Comparison of ENCODE assay signal across 8 cellular contexts in genomic region chr10:128069351-128070051, GRCh38. TPM values are rescaled to one million over a fixed set of nuclear protein-coding genes. Genes with fewer than 3 reads are reported as not detected.
DNase-seq lines count a peak whose midpoint lies in the region; ATAC-seq, FAIRE-seq and TF ChIP-seq lines count a peak whose summit lies in the region.

No MANE protein-coding gene starts in this region.

- H2BK20ac ChIP-seq in H1 (ENCODE audit: low read length) = no peak overlapping the region

- H4K5ac ChIP-seq in H1 (ENCODE audit: insufficient read length, low read depth, low read length) = no peak overlapping the region

- H3K18ac ChIP-seq in H1 (ENCODE audit: extremely low read depth, low read length) = peak overlapping the region; percentile 9; the same call in 1 of the 2 replicates

- peak; percentile 92 to 95 for TF ChIP-seq RAD21 in H1 (IDR thresholded peaks at IDR 0.05 in 1 of 2, conservative IDR thresholded peaks at IDR 0.05 in 1 of 2; ENCODE audit: low read depth in 2 of 2, low read length in 2 of 2)

- no peak for TF ChIP-seq POLR2A in H1 (IDR thresholded peaks at IDR 0.05; ENCODE audit: control extremely low read depth in 1 of 2, low read depth in 2 of 2, low read length in 2 of 2)

- 0 out of 2 replicates have a peak, but pooled peaks cover 2% of the 10 kb centered on the region for H3K79me1 ChIP-seq in H1 (ENCODE audit: low read depth, low read length)

- H3K14ac ChIP-seq in H1 (ENCODE audit: insufficient read length) = no peak overlapping the region

- H2BK12ac ChIP-seq in H1 (ENCODE audit: low read depth, low read length) = no peak overlapping the region; the same call in 1 of the 2 replicates

- 46% methylated on average over 28 of the region's 28 CpGs; no CpG with 5 or more reads in 1 of the 2 experiments for WGBS in H1 (ENCODE audit: extremely low coverage in 1 of 2, insufficient coverage in 1 of 2, insufficient read length in 1 of 2, insufficient replicate concordance in 2 of 2, low coverage in 1 of 2, low lambda C conversion rate in 2 of 2, missing lambda C conversion rate in 1 of 2), 2 experiments

- no peak overlapping the region for H3K27ac ChIP-seq in H1 (ENCODE audit: low read depth, low read length)

- peak overlapping the region in 1 of 2 experiments; percentile 40; a peak in 3 of 4 replicates for H3K4me2 ChIP-seq in H1 (ENCODE audit: insufficient read depth in 1 of 2, low read depth in 2 of 2, low read length in 2 of 2)

- DNase-seq in AG10803 (ENCODE audit: low read depth) (peak; percentile 79), NCI-H82 treated with DMSO at 0.1 percent for 48 hours (lab: John Stamatoyannopoulos, UW; ENCODE audit: unreplicated experiment) (peak; percentile 76), H1 (ENCODE audit: low read depth in 1 of 2, low spot score in 2 of 2) (peak; percentile 19 to 86), middle frontal gyrus (ENCODE audit: extremely low spot score, low spot score) (peak; percentile 66)
- peak; percentile 52 to 79 for DNase-seq in activated CD8-positive, alpha-beta memory T cell treated with anti-CD3 and anti-CD28 coated beads for 1 hour (ENCODE audit: extremely low read depth in 1 of 2, low read depth in 1 of 2)
- peak; percentile 87 for DNase-seq in stimulated activated CD8-positive, alpha-beta memory T cell treated with anti-CD3 and anti-CD28 coated beads, Interleukin-4, amount 100 ng/mL, for 48 hours

- H3K9me3 ChIP-seq in H1 (ENCODE audit: insufficient read depth in 2 of 2, low read depth in 1 of 2, low read length in 1 of 2) = no peaks in the 10 kb centered on the region

- TF ChIP-seq CTCF in AG10803 (conservative IDR thresholded peaks at IDR 0.05; ENCODE audit: low read length) (peak; percentile 77), H1 (IDR thresholded peaks at IDR 0.05; ENCODE audit: control extremely low read depth in 1 of 3, insufficient read depth in 1 of 3, low read depth in 1 of 3, low read length in 3 of 3) (peak; percentile 55 to 88 (median 74))

- H4K20me1 ChIP-seq in H1 (replicated peaks in 1 of 2; ENCODE audit: control insufficient read depth in 1 of 2, insufficient read depth in 2 of 2, low read length in 2 of 2) = peaks cover 0 to 7% of the 10 kb centered on the region in 2 experiments

- 0 out of 3 replicates have a peak, but pooled peaks of 1 of the 2 experiments have one; percentile 16 for TF ChIP-seq EP300 in H1 (IDR thresholded peaks at IDR 0.05; ENCODE audit: borderline replicate concordance in 1 of 2, low read depth in 2 of 2, low read length in 2 of 2)

- H3K23ac ChIP-seq in H1 (ENCODE audit: insufficient read length) = no peak overlapping the region

- H2BK15ac ChIP-seq in H1 (ENCODE audit: low read length) = 0 out of 2 replicates have a peak overlapping the region, but pooled peaks have one; percentile 51

- POLR2A ChIA-PET in H1 (lab: Charles Lee; ENCODE audit: partially characterized antibody) = no interaction called here

- peaks cover 8% of the 10 kb centered on the region; the same call in 1 of the 2 replicates for H3K23me2 ChIP-seq in H1 (ENCODE audit: low read depth, low read length)

- H3K79me2 ChIP-seq in H1 (ENCODE audit: control insufficient read depth in 1 of 2, insufficient read depth in 2 of 2, low read length in 2 of 2) = no peaks in the 10 kb centered on the region

- H3K36me3 ChIP-seq in H1 (ENCODE audit: control insufficient read depth in 2 of 4, insufficient read depth in 4 of 4, low read length in 3 of 4) = no peaks in the 10 kb centered on the region

- H3K4ac ChIP-seq in H1 (replicated peaks; ENCODE audit: insufficient read length, low read depth, low read length) = no peak overlapping the region

- peaks cover 0 to 3% (median 0%) of the 10 kb centered on the region in 4 experiments; a peak in 1 of 7 replicates for H3K4me1 ChIP-seq in H1 (replicated peaks in 1 of 4; ENCODE audit: control insufficient read depth in 3 of 4, insufficient read depth in 4 of 4, low read length in 3 of 4)

- FAIRE-seq in H1 (lab: Jason Lieb, UNC) = peak; percentile 97

- H3K4me3 ChIP-seq in AG10803 (ENCODE audit: low read length) (no peak overlapping the region), H1 (ENCODE audit: extremely low read depth in 1 of 4, insufficient read depth in 2 of 4, low read depth in 3 of 4, low read length in 4 of 4) (no peak overlapping the region)

- no peak overlapping the region for H3K56ac ChIP-seq in H1 (replicated peaks; ENCODE audit: insufficient read length, low read depth, low read length)

- no peak overlapping the region for H3K9ac ChIP-seq in H1 (replicated peaks in 1 of 4; ENCODE audit: extremely low read depth in 1 of 4, low read depth in 3 of 4, low read length in 3 of 4)

- no peak overlapping the region for H2AK5ac ChIP-seq in H1 (ENCODE audit: low read depth, low read length)

- H3K27me3 ChIP-seq in H1 (replicated peaks in 1 of 4; ENCODE audit: control insufficient read depth in 3 of 4, extremely low read depth in 1 of 4, insufficient read depth in 3 of 4, low read length in 3 of 4) = 0 out of 7 replicates have a peak, but pooled peaks cover 0 to 2% (median 0%) of the 10 kb centered on the region in 4 experiments

- peak overlapping the region; percentile 89 for H2AFZ ChIP-seq in H1 (ENCODE audit: low read length)

- CTCF ChIA-PET in H1 (lab: Charles Lee; ENCODE audit: partially characterized antibody) = interaction anchor here (0.6 to 5.4 kb wide), 40 partner anchors 9 to 1368 kb away, joined by 3 to 52 read pairs (median 5); partner anchors contain the start of gene PTPRE

- H2BK120ac ChIP-seq in H1 (replicated peaks; ENCODE audit: low read depth, low read length) = no peak overlapping the region

- no peak overlapping the region for H4K91ac ChIP-seq in H1 (replicated peaks; ENCODE audit: insufficient read length, low read length)

- peak; percentile 52 for ATAC-seq in GM18873 (IDR thresholded peaks at IDR 0.05; ENCODE audit: low FRiP score, unreplicated experiment)
- peak; percentile 31 for ATAC-seq in HG03469 (IDR thresholded peaks at IDR 0.05; ENCODE audit: unreplicated experiment)

- no peak overlapping the region for H2BK5ac ChIP-seq in H1 (ENCODE audit: low read depth, low read length)

- H4K8ac ChIP-seq in H1 (ENCODE audit: extremely low read depth, insufficient read depth, low read length) = peak overlapping the region; percentile 19; the same call in 1 of the 2 replicates

TF ChIP-seq in H1, 55 proteins besides CTCF, POLR2A, EP300 and RAD21 (continues in another document):
- TF ChIP-seq SIRT6 (IDR thresholded peaks at IDR 0.05; ENCODE audit: low read length) = no peak
- no peak for TF ChIP-seq ATF2 (IDR thresholded peaks at IDR 0.05; ENCODE audit: low read length)
- no peak for TF ChIP-seq GABPA (IDR thresholded peaks at IDR 0.05; ENCODE audit: borderline replicate concordance, insufficient read depth, low read length)
- TF ChIP-seq JUN (IDR thresholded peaks at IDR 0.05; ENCODE audit: low read depth, low read length) = no peak
- TF ChIP-seq NANOG (IDR thresholded peaks at IDR 0.05; ENCODE audit: insufficient read depth, low read depth, low read length, poor library complexity, severe bottlenecking) = no peak
- TF ChIP-seq SUZ12 (IDR thresholded peaks at IDR 0.05; ENCODE audit: low read length) = no peak
- 0 out of 2 replicates have a peak, but pooled peaks have one; percentile 4 for TF ChIP-seq ATF3 (IDR thresholded peaks at IDR 0.05; ENCODE audit: insufficient read depth, low read depth, low read length)
- no peak for TF ChIP-seq RBBP5 (IDR thresholded peaks at IDR 0.05; ENCODE audit: borderline replicate concordance, low read depth, low read length)
- no peak for TF ChIP-seq SIN3A (conservative IDR thresholded peaks at IDR 0.05 in 1 of 2, IDR thresholded peaks at IDR 0.05 in 1 of 2; ENCODE audit: low read depth in 1 of 2, low read length in 2 of 2)
- no peak for TF ChIP-seq KDM5A (IDR thresholded peaks at IDR 0.05; ENCODE audit: low read length)
- TF ChIP-seq CEBPB (IDR thresholded peaks at IDR 0.05; ENCODE audit: low read depth, low read length) = no peak
- no peak for TF ChIP-seq SP1 (IDR thresholded peaks at IDR 0.05; ENCODE audit: low read depth, low read length)
- no peak for TF ChIP-seq TEAD4 (IDR thresholded peaks at IDR 0.05; ENCODE audit: low read depth, low read length)
- TF ChIP-seq EZH2 (IDR thresholded peaks at IDR 0.05; ENCODE audit: low read depth, low read length, severe bottlenecking) = no peak
- TF ChIP-seq, protein P1, sequence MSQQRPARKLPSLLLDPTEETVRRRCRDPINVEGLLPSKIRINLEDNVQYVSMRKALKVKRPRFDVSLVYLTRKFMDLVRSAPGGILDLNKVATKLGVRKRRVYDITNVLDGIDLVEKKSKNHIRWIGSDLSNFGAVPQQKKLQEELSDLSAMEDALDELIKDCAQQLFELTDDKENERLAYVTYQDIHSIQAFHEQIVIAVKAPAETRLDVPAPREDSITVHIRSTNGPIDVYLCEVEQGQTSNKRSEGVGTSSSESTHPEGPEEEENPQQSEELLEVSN (IDR thresholded peaks at IDR 0.05) = peak; percentile 53
- TF ChIP-seq TAF1 (IDR thresholded peaks at IDR 0.05; ENCODE audit: low read depth, low read length) = no peak
- no peak for TF ChIP-seq RFX5 (IDR thresholded peaks at IDR 0.05; ENCODE audit: borderline replicate concordance, low read depth, low read length)

RNA-seq across cellular contexts. Expression of gene MKI67, which starts 56.7 kb away (rescaled TPM):
- 83.3 and 85.1 TPM in 2 replicates for total RNA-seq in H1 (2021; fragmentation: NEBNext Ultra II Directional; extraction: Animal tissue kit (Norgen Biotek cat#: 25700))
- 13.0 and 15.8 TPM in 2 replicates for polyA plus RNA-seq in H1 (2011; rRNA removed)
- 16.1 TPM for polyA plus RNA-seq in H1 (2011; cell fraction: cytosol; rRNA removed)
- polyA plus RNA-seq in H1 (2011; cell fraction: nucleus; rRNA removed) = 49.0 TPM
- 30.5 to 46.1 TPM (median 38.1 TPM) in 4 replicates for polyA plus RNA-seq in H1 (2012, experiment 1 of 2)
- polyA plus RNA-seq in H1 (2012, experiment 2 of 2) = 2.3 TPM
- polyA plus RNA-seq in H1 (2013, experiment 1 of 2) = 51.4 TPM
- polyA plus RNA-seq in H1 (2013, experiment 2 of 2) = 46.2 TPM
- polyA minus RNA-seq in H1 (2011; rRNA and poly(A)+ RNA removed) = 23.9 and 34.5 TPM in 2 replicates
- 30.2 TPM for polyA minus RNA-seq in H1 (2011; cell fraction: cytosol; rRNA and poly(A)+ RNA removed)
- 70.5 TPM for polyA minus RNA-seq in H1 (2011; cell fraction: nucleus; rRNA and poly(A)+ RNA removed)
